Comparison of ENCODE assay signal across 8 cellular contexts in genomic region chr1:35708179-35708891, GRCh38. TPM values are rescaled to one million over a fixed set of nuclear protein-coding genes. Genes with fewer than 3 reads are reported as not detected.
DNase-seq lines count a peak whose midpoint lies in the region; ATAC-seq and TF ChIP-seq lines count a peak whose summit lies in the region.

No MANE protein-coding gene starts in this region.

- POLR2A ChIA-PET in naive thymus-derived CD8-positive, alpha-beta T cell (lab: Charles Lee) = no interaction called here

- no peak for TF ChIP-seq CTCF in coronary artery (IDR thresholded peaks at IDR 0.05)
- no peak for TF ChIP-seq CTCF in GM13976 (IDR thresholded peaks at IDR 0.05; ENCODE audit: borderline replicate concordance, control extremely low read depth, extremely low read depth, insufficient read depth, missing control alignments)

- H3K36me3 Mint-ChIP-seq in naive thymus-derived CD8-positive, alpha-beta T cell = no peaks in the 10 kb centered on the region

- peak overlapping the region; percentile 56 for H3K4me3 ChIP-seq in NT2/D1 (ENCODE audit: insufficient read length, low read depth)
- peak overlapping the region; percentile 71 for H3K4me3 ChIP-seq in coronary artery

- H3K4me1 ChIP-seq in NT2/D1 (ENCODE audit: insufficient read depth, insufficient read length) = peaks cover 10% of the 10 kb centered on the region

- H3K9ac ChIP-seq in NT2/D1 (ENCODE audit: insufficient read length, low read depth) = peak overlapping the region; percentile 74

- peak overlapping the region; percentile 53 to 90 (median 76) for H3K4me3 Mint-ChIP-seq in naive thymus-derived CD8-positive, alpha-beta T cell

- no peak overlapping the region for H3K27ac ChIP-seq in coronary artery

- in situ Hi-C loops in GM13976 (cut with MboI; ENCODE audit: low sequenced_read_pairs, unreplicated experiment) = loop anchor here (25.0 kb wide), 1 partner anchor 246 kb away; no protein-coding TSS in a partner anchor

- H3K36me3 ChIP-seq in NT2/D1 (ENCODE audit: insufficient read depth, insufficient read length, low read length) = peaks cover 4% of the 10 kb centered on the region

- H3K27ac Mint-ChIP-seq in naive thymus-derived CD8-positive, alpha-beta T cell = peak overlapping the region in 3 of 10 donors; percentile 58 to 86 (median 61)

- ATAC-seq in naive thymus-derived CD8-positive, alpha-beta T cell = peak; percentile 40 to 52
- ATAC-seq in HG03108 (IDR thresholded peaks at IDR 0.05; ENCODE audit: unreplicated experiment) (no peak), HG03460 (IDR thresholded peaks at IDR 0.05; ENCODE audit: unreplicated experiment) (no peak)

- H3K4me1 Mint-ChIP-seq in naive thymus-derived CD8-positive, alpha-beta T cell = peaks cover 14 to 22% (median 20%) of the 10 kb centered on the region in 4 donors

- H3K27me3 ChIP-seq in NT2/D1 (ENCODE audit: insufficient read depth, insufficient read length) = no peaks in the 10 kb centered on the region

- H3K9me3 Mint-ChIP-seq in naive thymus-derived CD8-positive, alpha-beta T cell = no peaks in the 10 kb centered on the region

- DNase-seq in NCI-H1417 (lab: John Stamatoyannopoulos, UW) (peak; percentile 53 to 89 (median 87)), NCI-H1417 treated with DMSO at 0.1 percent for 48 hours (lab: John Stamatoyannopoulos, UW) (no peak), NT2/D1 (ENCODE audit: low read depth, low spot score) (no peak), coronary artery (ENCODE audit: low spot score) (no peak), GM13976 (ENCODE audit: low spot score) (no peak)
- DNase-seq in naive thymus-derived CD8-positive, alpha-beta T cell = peak in 1 of 10 donors; percentile 28

- H3K27me3 Mint-ChIP-seq in naive thymus-derived CD8-positive, alpha-beta T cell = peaks cover 24 to 48% (median 33%) of the 10 kb centered on the region in 5 donors

- no peaks in the 10 kb centered on the region for H3K9me3 ChIP-seq in NT2/D1 (ENCODE audit: insufficient read depth, low read length)

RNA-seq across cellular contexts. Expression of gene C1orf216, which starts 10.3 kb away (rescaled TPM):
- total RNA-seq in naive thymus-derived CD8-positive, alpha-beta T cell = 1 to 10 TPM; 4.6 to 4.7 TPM
- polyA plus RNA-seq in naive thymus-derived CD8-positive, alpha-beta T cell = 1 to 10 TPM; 3.8 to 8.1 (median 6.0) TPM

Comparison
In these comparisons a context has a peak if more than half of its experiments do, and no peak if none do; other contexts are left out.
1. DNase-seq: peak in NCI-H1417 (3 of 3); none in NCI-H1417 treated with DMSO at 0.1 percent for 48 hours (single experiment), NT2/D1 (single experiment), coronary artery (single experiment) and GM13976 (single experiment).
2. ATAC-seq: peak in naive thymus-derived CD8-positive, alpha-beta T cell (2 of 2); none in HG03108 (single experiment) and HG03460 (single experiment).